1 cellular context compared by ENCODE assay signal in genomic region chrX:48493890-48494364, GRCh38.
TF ChIP-seq lines count a peak whose summit lies in the region.

No MANE protein-coding gene starts in this region.

TF ChIP-seq in HepG2, 621 proteins besides CTCF, POLR2A, EP300 and RAD21 (continued from another document):
- TF ChIP-seq ZNF550 (CRISPR knock-in tag; IDR thresholded peaks at IDR 0.05; ENCODE audit: borderline replicate concordance) (no peak), USF2 (IDR thresholded peaks at IDR 0.05; ENCODE audit: low read depth, low read length) (no peak), USF2 (CRISPR knock-in tag; IDR thresholded peaks at IDR 0.05; ENCODE audit: borderline replicate concordance) (no peak), ZNF564 (CRISPR knock-in tag; IDR thresholded peaks at IDR 0.05) (no peak), U2AF2 (IDR thresholded peaks at IDR 0.05; ENCODE audit: low read depth, low read length) (no peak), TERF1 (CRISPR knock-in tag; IDR thresholded peaks at IDR 0.05) (no peak), KLF6 (CRISPR knock-in tag; IDR thresholded peaks at IDR 0.05) (no peak), SKI (IDR thresholded peaks at IDR 0.05; ENCODE audit: partially characterized antibody) (no peak), FOXK1 (CRISPR knock-in tag; IDR thresholded peaks at IDR 0.05; ENCODE audit: borderline replicate concordance, low read depth) (no peak), THAP7 (CRISPR knock-in tag; IDR thresholded peaks at IDR 0.05) (no peak), ETV5 (CRISPR knock-in tag; IDR thresholded peaks at IDR 0.05; ENCODE audit: borderline replicate concordance) (no peak), FOSL2 (CRISPR knock-in tag; IDR thresholded peaks at IDR 0.05) (no peak), ZNF350 (CRISPR knock-in tag; IDR thresholded peaks at IDR 0.05; ENCODE audit: borderline replicate concordance, low read depth) (no peak), ZNF543 (CRISPR knock-in tag; IDR thresholded peaks at IDR 0.05) (no peak), REPIN1 (CRISPR knock-in tag; IDR thresholded peaks at IDR 0.05; ENCODE audit: borderline replicate concordance, low read depth) (no peak), SP2 (CRISPR knock-in tag; IDR thresholded peaks at IDR 0.05) (no peak), ATF2 (CRISPR knock-in tag; IDR thresholded peaks at IDR 0.05) (no peak), ZSCAN20 (CRISPR knock-in tag; IDR thresholded peaks at IDR 0.05; ENCODE audit: borderline replicate concordance) (no peak), MIER3 (CRISPR knock-in tag; IDR thresholded peaks at IDR 0.05; ENCODE audit: borderline replicate concordance) (no peak), ZFP90 (CRISPR knock-in tag; IDR thresholded peaks at IDR 0.05; ENCODE audit: borderline replicate concordance) (peak; percentile 75; the same call in 1 of the 2 replicates), DMTF1 (CRISPR knock-in tag; IDR thresholded peaks at IDR 0.05) (no peak), ZNF784 (CRISPR knock-in tag; IDR thresholded peaks at IDR 0.05; ENCODE audit: borderline replicate concordance) (no peak), ZNF746 (CRISPR knock-in tag; IDR thresholded peaks at IDR 0.05) (no peak), ZNF18 (CRISPR knock-in tag; IDR thresholded peaks at IDR 0.05; ENCODE audit: insufficient replicate concordance) (no peak), SOX6 (IDR thresholded peaks at IDR 0.05) (no peak), SOX6 (CRISPR knock-in tag; IDR thresholded peaks at IDR 0.05) (peak; percentile 12; the same call in 1 of the 2 replicates), ZBTB40 (IDR thresholded peaks at IDR 0.05) (no peak), ZBTB40 (CRISPR knock-in tag; IDR thresholded peaks at IDR 0.05) (no peak), IKZF4 (CRISPR knock-in tag; IDR thresholded peaks at IDR 0.05; ENCODE audit: borderline replicate concordance, low read depth, not compliant biosample characterization) (no peak), STAG1 (CRISPR knock-in tag; IDR thresholded peaks at IDR 0.05) (peak; percentile 78), MAX (IDR thresholded peaks at IDR 0.05) (0 out of 2 replicates have a peak, but pooled peaks have one; percentile 17)
